Comparison of ENCODE assay signal across 8 cellular contexts in genomic region chr13:50909605-50910482, GRCh38. TPM values are rescaled to one million over a fixed set of nuclear protein-coding genes. Genes with fewer than 3 reads are reported as not detected.
A peak's percentile ranks its signal among the peaks of the same experiment; 100 is the strongest.
DNase-seq lines count a peak whose midpoint lies in the region; ATAC-seq and TF ChIP-seq lines count a peak whose summit lies in the region.

TSS of gene RNASEH2B (plus strand) at chr13:50909791. CDS start at chr13:50910077, 286 bp downstream.

- H3K36me3 Mint-ChIP-seq in neural progenitor cell, result no peaks in the 10 kb centered on the region

- H4K20me1 ChIP-seq in IMR-90 (ENCODE audit: insufficient read depth, low read length) (no peaks in the 10 kb centered on the region; the same call in 1 of the 2 replicates), neural progenitor cell (ENCODE audit: low read depth) (no peaks in the 10 kb centered on the region)

- ATAC-seq in GM21526 (IDR thresholded peaks at IDR 0.05; ENCODE audit: low FRiP score, unreplicated experiment) (peak; percentile 65), IMR-90 (ENCODE audit: low read depth) (peak; percentile 84), RWPE2 (ENCODE audit: low read depth) (peak; percentile 82)

- peak; percentile 78 for TF ChIP-seq POLR2A in IMR-90 (IDR thresholded peaks at IDR 0.05; ENCODE audit: low read depth, low read length)

- peak within 1 kb of the TSS; percentile 98 for H2AFZ ChIP-seq in IMR-90 (replicated peaks; ENCODE audit: low read length, poor library complexity)
- H2AFZ ChIP-seq in neural progenitor cell (replicated peaks), result peak within 1 kb of the TSS; percentile 93

- peaks cover 14 to 28% of the 10 kb centered on the region in 2 experiments; a peak in 3 of 4 replicates for H3K79me1 ChIP-seq in IMR-90 (ENCODE audit: low read depth in 1 of 2, low read length in 2 of 2)

- TF ChIP-seq CTCF in IMR-90 (conservative IDR thresholded peaks at IDR 0.05; ENCODE audit: low read depth, low read length) (no peak), RWPE2 (IDR thresholded peaks at IDR 0.05; ENCODE audit: poor library complexity, severe bottlenecking) (no peak), neural progenitor cell (IDR thresholded peaks at IDR 0.05) (no peak)

- H3K9me3 ChIP-seq in IMR-90 (ENCODE audit: control insufficient read depth, insufficient read depth, low read length) (no peaks in the 10 kb centered on the region), RWPE2 (ENCODE audit: severe bottlenecking) (no peaks in the 10 kb centered on the region), neural progenitor cell (ENCODE audit: low read depth) (no peaks in the 10 kb centered on the region)

- H2AK5ac ChIP-seq in IMR-90 (ENCODE audit: low read depth, low read length), result peak within 1 kb of the TSS; percentile 78

- peak within 1 kb of the TSS; percentile 83 for H4K5ac ChIP-seq in IMR-90 (ENCODE audit: low read depth, low read length)

- H2BK15ac ChIP-seq in IMR-90 (ENCODE audit: low read depth, low read length), result peak within 1 kb of the TSS; percentile 47; the same call in 2 of the 3 replicates

- H2BK120ac ChIP-seq in IMR-90 (ENCODE audit: low read depth, low read length), result peak within 1 kb of the TSS; percentile 82

- H3K4me1 Mint-ChIP-seq in neural progenitor cell, result peaks cover 18% of the 10 kb centered on the region

- peaks cover 3% of the 10 kb centered on the region for H3K27me3 Mint-ChIP-seq in neural progenitor cell (ENCODE audit: insufficient read depth, low read depth)

- 0 out of 2 replicates have a peak, but pooled peaks cover 2% of the 10 kb centered on the region for H3K27me3 ChIP-seq in IMR-90 (ENCODE audit: control insufficient read depth, insufficient read depth, low read length)
- no peaks in the 10 kb centered on the region for H3K27me3 ChIP-seq in RWPE2 (ENCODE audit: insufficient read depth, poor library complexity, severe bottlenecking)
- no peaks in the 10 kb centered on the region for H3K27me3 ChIP-seq in neural progenitor cell

- H3K18ac ChIP-seq in IMR-90 (ENCODE audit: low read depth, low read length), result peak within 1 kb of the TSS; percentile 55; the same call in 1 of the 2 replicates

- H3K56ac ChIP-seq in IMR-90 (ENCODE audit: extremely low read depth, insufficient read depth, low read length), result peak within 1 kb of the TSS; percentile 70

- H3K9me3 Mint-ChIP-seq in neural progenitor cell, result no peaks in the 10 kb centered on the region

- BruUV-seq in IMR-90 (replicated peaks; lab: Mats Ljungman, UMichigan), result no TSS peak

- intact Hi-C loops in IMR-90 (cut with micrococcal nuclease), result loop anchor here (5.0 to 10.0 kb wide), 7 partner anchors 373 to 1238 kb away; partner anchors contain the start of genes SPRYD7 and TRIM13

- H3K9ac ChIP-seq in IMR-90 (ENCODE audit: low read depth, low read length), result peak within 1 kb of the TSS; percentile 53
- H3K9ac ChIP-seq in neural progenitor cell, result no peak within 1 kb of the TSS

- H4K91ac ChIP-seq in IMR-90 (ENCODE audit: insufficient read depth, low read depth, low read length), result peak within 1 kb of the TSS; percentile 79

- H3K4me1 ChIP-seq in IMR-90 (ENCODE audit: control insufficient read depth, insufficient read depth, low read length) (peaks cover 10% of the 10 kb centered on the region), RWPE2 (ENCODE audit: insufficient read depth, poor library complexity, severe bottlenecking) (peaks cover 10% of the 10 kb centered on the region), neural progenitor cell (peaks cover 21% of the 10 kb centered on the region)

- H3K23ac ChIP-seq in IMR-90 (ENCODE audit: low read depth, low read length), result peak within 1 kb of the TSS; percentile 92

- H3K4me3 ChIP-seq in IMR-90 (ENCODE audit: insufficient read depth, low read depth, low read length), result peak within 1 kb of the TSS; percentile 87
- H3K4me3 ChIP-seq in RWPE2 (ENCODE audit: severe bottlenecking), result peak within 1 kb of the TSS; percentile 67
- H3K4me3 ChIP-seq in neural progenitor cell, result peak within 1 kb of the TSS; percentile 65

- peak within 1 kb of the TSS; percentile 73 for H3K27ac Mint-ChIP-seq in neural progenitor cell

- H3K36me3 ChIP-seq in IMR-90 (ENCODE audit: control insufficient read depth, insufficient read depth, low read length) (no peaks in the 10 kb centered on the region), RWPE2 (ENCODE audit: low read depth) (no peaks in the 10 kb centered on the region; the same call in 1 of the 2 replicates), neural progenitor cell (no peaks in the 10 kb centered on the region)

- peaks cover 25% of the 10 kb centered on the region for H3F3A ChIP-seq in neural progenitor cell (ENCODE audit: low read depth)

- H4K8ac ChIP-seq in IMR-90 (ENCODE audit: low read depth in 2 of 2, low read length in 2 of 2), result peak within 1 kb of the TSS; percentile 89 to 98

- H3K4me3 Mint-ChIP-seq in neural progenitor cell, result peak within 1 kb of the TSS; percentile 86

- no peak for TF ChIP-seq RAD21 in IMR-90 (IDR thresholded peaks at IDR 0.05; ENCODE audit: low read length)

- in situ Hi-C loops in IMR-90 (cut with MboI; ENCODE audit: low sequenced_read_pairs), result loop anchor here (10.0 to 25.0 kb wide), 4 partner anchors 55 to 1248 kb away; partner anchors contain the start of gene TRIM13

- H2BK20ac ChIP-seq in IMR-90 (ENCODE audit: low read depth, low read length), result peak within 1 kb of the TSS; percentile 9; the same call in 1 of the 2 replicates

- H2AK9ac ChIP-seq in IMR-90 (replicated peaks; ENCODE audit: low read depth, low read length, poor library complexity), result peak within 1 kb of the TSS; percentile 90

- dilution Hi-C loops in IMR-90 (cut with HindIII; ENCODE audit: low sequenced_read_pairs, unreplicated experiment), result no loop called here

- peak within 1 kb of the TSS; percentile 30 for H2BK5ac ChIP-seq in IMR-90 (ENCODE audit: low read depth, low read length, poor library complexity, severe bottlenecking)

- H3K9me1 ChIP-seq in IMR-90 (ENCODE audit: insufficient read depth, low read length), result no peaks in the 10 kb centered on the region; the same call in 1 of the 2 replicates

- H3K79me2 ChIP-seq in neural progenitor cell (ENCODE audit: low read depth), result peaks cover 33% of the 10 kb centered on the region

- POLR2A ChIA-PET in IMR-90 (lab: Charles Lee; ENCODE audit: unreplicated experiment), result no interaction called here

- peak within 1 kb of the TSS; percentile 89 for H3K14ac ChIP-seq in IMR-90 (replicated peaks; ENCODE audit: low read depth, low read length)

- H3K27ac ChIP-seq in IMR-90 (ENCODE audit: insufficient read depth, low read length), result peak within 1 kb of the TSS; percentile 44
- peak within 1 kb of the TSS; percentile 46 for H3K27ac ChIP-seq in RWPE2 (ENCODE audit: poor library complexity, severe bottlenecking)
- H3K27ac ChIP-seq in neural progenitor cell, result no peak within 1 kb of the TSS
- H3K27ac ChIP-seq in substantia nigra (ENCODE audit: low read depth, low read length, poor library complexity, severe bottlenecking), result peak within 1 kb of the TSS; percentile 82

- CTCF ChIA-PET in IMR-90 (lab: Yijun Ruan, JAX), result interaction anchor here (0.6 to 1.4 kb wide), 2 partner anchors 9 to 854 kb away, joined by 3 read pairs; no protein-coding TSS in a partner anchor

- peak; percentile 59 for DNase-seq in DMS53 treated with DMSO at 0.1 percent for 48 hours (lab: John Stamatoyannopoulos, UW; ENCODE audit: unreplicated experiment)
- peak; percentile 40 for DNase-seq in IMR-90
- DNase-seq in RWPE2 (ENCODE audit: low spot score), result no peak
- DNase-seq in activated effector memory CD4-positive, alpha-beta T cell treated with Interleukin-2 at 50 U/mL for 16 hours, result peak; percentile 64
- peak; percentile 21 for DNase-seq in fibroblast of the conjunctiva (ENCODE audit: low read depth)
- DNase-seq in neural progenitor cell (ENCODE audit: low spot score), result peak; percentile 81
- DNase-seq in substantia nigra (lab: John Stamatoyannopoulos, UW), result peak in 41 of 49 donors; percentile 20 to 79 (median 63)

- H3K4me2 ChIP-seq in IMR-90 (ENCODE audit: low read depth, low read length) (peak within 1 kb of the TSS; percentile 91), neural progenitor cell (peak within 1 kb of the TSS; percentile 96)

- WGBS in IMR-90 (ENCODE audit: extremely low coverage in 2 of 2, insufficient read length in 1 of 2), 2 experiments, result 0% methylated on average over 77 of the region's 107 CpGs; no CpG with 5 or more reads in 1 of the 2 experiments

- H3K4ac ChIP-seq in IMR-90 (ENCODE audit: low read depth, low read length), result peak within 1 kb of the TSS; percentile 90

TF ChIP-seq in IMR-90, 13 proteins besides CTCF, POLR2A, EP300 and RAD21 (continues in another document):
- TF ChIP-seq FOS (IDR thresholded peaks at IDR 0.05; ENCODE audit: low read depth, low read length) (no peak), MAFK (IDR thresholded peaks at IDR 0.05; ENCODE audit: low read depth, low read length) (no peak), NFE2L2 (IDR thresholded peaks at IDR 0.05; ENCODE audit: low read depth, low read length) (no peak), CHD1 (IDR thresholded peaks at IDR 0.05; ENCODE audit: low read depth, low read length) (no peak), RFX5 (IDR thresholded peaks at IDR 0.05; ENCODE audit: low read depth, low read length) (no peak), SMC3 (IDR thresholded peaks at IDR 0.05; ENCODE audit: low read depth, low read length) (no peak), MXI1 (IDR thresholded peaks at IDR 0.05; ENCODE audit: borderline replicate concordance, low read depth, low read length) (peak; percentile 59), MAZ (IDR thresholded peaks at IDR 0.05; ENCODE audit: borderline replicate concordance, low read depth, low read length) (no peak)
- TF ChIP-seq, protein P1, sequence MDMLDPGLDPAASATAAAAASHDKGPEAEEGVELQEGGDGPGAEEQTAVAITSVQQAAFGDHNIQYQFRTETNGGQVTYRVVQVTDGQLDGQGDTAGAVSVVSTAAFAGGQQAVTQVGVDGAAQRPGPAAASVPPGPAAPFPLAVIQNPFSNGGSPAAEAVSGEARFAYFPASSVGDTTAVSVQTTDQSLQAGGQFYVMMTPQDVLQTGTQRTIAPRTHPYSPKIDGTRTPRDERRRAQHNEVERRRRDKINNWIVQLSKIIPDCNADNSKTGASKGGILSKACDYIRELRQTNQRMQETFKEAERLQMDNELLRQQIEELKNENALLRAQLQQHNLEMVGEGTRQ (IDR thresholded peaks at IDR 0.05; ENCODE audit: low read depth, low read length), result peak; percentile 76

RNA-seq across cellular contexts. Expression of gene RNASEH2B, which starts in this region (rescaled TPM):
- 14.2 and 21.9 TPM in 2 replicates for total RNA-seq in IMR-90 (2012; rRNA removed)
- 8.2 and 11.2 TPM in 2 replicates for polyA plus RNA-seq in IMR-90 (2012; rRNA removed)
- 2.2 and 2.8 TPM in 2 replicates for polyA plus RNA-seq in IMR-90 (2012; cell fraction: cytosol; rRNA removed)
- polyA plus RNA-seq in IMR-90 (2012; cell fraction: nucleus; rRNA removed; ENCODE audit: low replicate concordance), result 2.0 and 8.7 TPM in 2 replicates
- 41.0 and 57.5 TPM in 2 replicates for total RNA-seq in neural progenitor cell (ENCODE audit: low replicate concordance)
